ENCODE assay signal across 16 cellular contexts in the genomic region with DNA sequence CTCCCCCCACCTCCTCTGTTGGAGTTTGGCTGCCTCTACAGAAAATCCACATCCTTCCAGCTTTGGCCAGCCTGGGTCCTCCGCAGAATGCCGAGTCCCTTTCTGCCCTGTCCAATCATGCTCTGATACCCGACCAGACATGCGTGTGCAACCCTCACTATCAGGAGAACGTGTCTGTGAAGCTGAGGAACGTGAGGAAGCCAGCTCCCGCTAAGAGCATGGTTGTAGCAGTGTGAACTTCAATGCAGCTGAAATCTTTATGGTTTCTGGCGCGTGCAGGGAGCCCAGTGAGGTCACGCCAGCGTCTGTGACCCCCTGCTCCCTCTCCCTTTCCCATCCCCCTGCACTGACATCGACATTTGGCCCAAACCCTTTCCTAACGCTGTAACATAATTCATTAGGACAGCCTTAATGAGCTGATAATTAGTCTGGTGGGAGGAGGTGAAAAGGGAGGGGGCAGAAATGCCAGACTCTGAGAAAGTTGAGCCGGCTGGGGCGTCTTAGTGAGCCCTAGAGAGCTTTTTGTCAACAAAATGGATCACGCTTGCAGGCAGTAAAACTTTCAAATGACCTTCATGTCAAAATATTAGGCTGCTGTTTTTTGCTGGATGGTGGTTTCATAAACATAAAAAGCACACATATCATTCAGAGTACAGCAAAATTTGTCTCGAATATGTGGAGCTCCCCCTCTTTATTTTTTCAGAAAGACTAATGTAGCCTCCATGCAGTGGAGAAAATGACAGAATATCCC.
A peak's percentile ranks its signal among the peaks of the same experiment; 100 is the strongest.
DNase-seq lines count a peak whose midpoint lies in the region; ATAC-seq, FAIRE-seq and TF ChIP-seq lines count a peak whose summit lies in the region.
"Had no signal": no experiment of that assay in that cellular context is flagged by ENCODE, and none has a peak within 500 bp of the region (broad histone marks: within the 10 kb centered on the region; RNA-seq: fewer than 3 reads in every experiment).

No MANE protein-coding gene starts in this region.

- ATAC-seq in A549: no peak
- peak in 7 of 8 donors; percentile 69 to 78 (median 75) for ATAC-seq in heart right ventricle
- ATAC-seq in GM21717 (IDR thresholded peaks at IDR 0.05; ENCODE audit: unreplicated experiment): no peak
- no peak for ATAC-seq in GM19467 (IDR thresholded peaks at IDR 0.05; ENCODE audit: unreplicated experiment)
- ATAC-seq in activated naive CD4-positive, alpha-beta T cell treated with anti-CD3 and anti-CD28 coated beads, Interleukin-2, amount 50 U/mL, for 72 hours: no peak
- ATAC-seq: GM12878; naive thymus-derived CD8-positive, alpha-beta T cell had no signal

- no peak overlapping the region for H3K27ac Mint-ChIP-seq in activated naive CD4-positive, alpha-beta T cell treated with anti-CD3 and anti-CD28 coated beads, Interleukin-2, amount 50 U/mL, for 72 hours
- H3K27ac Mint-ChIP-seq: naive thymus-derived CD8-positive, alpha-beta T cell had no signal

- H3K9me3 ChIP-seq in A549: no peaks in the 10 kb centered on the region
- H3K9me3 ChIP-seq in adipocyte (ENCODE audit: control insufficient read depth, low read length): no peaks in the 10 kb centered on the region
- H3K9me3 ChIP-seq in heart right ventricle: peaks cover 0 to 8% (median 0%) of the 10 kb centered on the region in 11 donors
- H3K9me3 ChIP-seq in ovary: no peaks in the 10 kb centered on the region

- DNase-seq in A549 (ENCODE audit: low read depth in 1 of 2, low spot score in 1 of 2) (no peak), adipocyte (ENCODE audit: low read depth) (no peak), heart right ventricle (peak in 1 of 2 donors; percentile 16), ovary (peak in 3 of 5 donors; percentile 11 to 35 (median 17)), MV-4-11 (lab: John Stamatoyannopoulos, UW) (no peak)
- DNase-seq in activated naive CD4-positive, alpha-beta T cell treated with anti-CD3 and anti-CD28 coated beads, Interleukin-2, amount 50 U/mL, for 72 hours (ENCODE audit: low spot score in 2 of 2): no peak
- DNase-seq: activated CD8-positive, alpha-beta memory T cell treated with anti-CD3 and anti-CD28 coated beads, Interleukin-2, amount 50 U/mL, for 48 hours; DMS53; naive thymus-derived CD8-positive, alpha-beta T cell; NCI-H446 treated with DMSO at 0.1 percent for 48 hours; SHP77; stimulated activated naive CD4-positive, alpha-beta T cell treated with Interleukin-2 at 50 U/mL for 16 hours had no signal

- intact Hi-C loops in heart right ventricle (cut with DNase I) (loop anchor here in 1 of 10 donors (5.0 kb wide), 1 partner anchor 264 kb away; no protein-coding TSS in a partner anchor), ovary (cut with DNase I) (no loop called here)

- TF ChIP-seq RAD21 in A549 (conservative IDR thresholded peaks at IDR 0.05 in 1 of 2, IDR thresholded peaks at IDR 0.05 in 1 of 2): no peak

- TF ChIP-seq POLR2A in A549 (IDR thresholded peaks at IDR 0.05; ENCODE audit: low read length) (no peak), ovary (IDR thresholded peaks at IDR 0.05) (no peak)

- POLR2A ChIA-PET in A549 (lab: Yijun Ruan, JAX): no interaction called here

- H3K36me3 ChIP-seq in adipocyte (ENCODE audit: control insufficient read depth, insufficient read depth, low read length, severe bottlenecking): no peaks in the 10 kb centered on the region
- H3K36me3 ChIP-seq in heart right ventricle: no peaks in the 10 kb centered on the region
- H3K36me3 ChIP-seq in ovary: no peaks in the 10 kb centered on the region

- CTCF ChIA-PET in A549 (lab: Yijun Ruan, JAX): no interaction called here

- WGBS in A549 (ENCODE audit: missing lambda C conversion rate): 12% methylated on average over 14 of the region's 17 CpGs
- 17 to 20% methylated on average over 17 of the region's 17 CpGs for WGBS in heart right ventricle, 2 donors
- 3 to 9% (median 3%) methylated on average over 17 of the region's 17 CpGs for WGBS in ovary, 3 donors

- TF ChIP-seq CTCF in A549 (IDR thresholded peaks at IDR 0.05) (no peak), heart right ventricle (IDR thresholded peaks at IDR 0.05) (no peak), ovary (IDR thresholded peaks at IDR 0.05) (no peak)

- H3K27me3 ChIP-seq in adipocyte (replicated peaks; ENCODE audit: control insufficient read depth, insufficient read depth, low read length) (peaks cover under 1% of the 10 kb centered on the region), heart right ventricle (no peaks in the 10 kb centered on the region), ovary (no peaks in the 10 kb centered on the region)

- H3K9me3 Mint-ChIP-seq in activated naive CD4-positive, alpha-beta T cell treated with anti-CD3 and anti-CD28 coated beads, Interleukin-2, amount 50 U/mL, for 72 hours: peaks cover 12 to 14% of the 10 kb centered on the region in 2 donors

- H3K36me3 Mint-ChIP-seq in activated naive CD4-positive, alpha-beta T cell treated with anti-CD3 and anti-CD28 coated beads, Interleukin-2, amount 50 U/mL, for 72 hours: peaks cover 12 to 13% of the 10 kb centered on the region in 2 donors

- no peak for TF ChIP-seq EP300 in A549 (IDR thresholded peaks at IDR 0.05)
- no peak for TF ChIP-seq EP300 in ovary (IDR thresholded peaks at IDR 0.05)

- H3K4me3 ChIP-seq in A549: no peak overlapping the region
- H3K4me3 ChIP-seq in adipocyte (ENCODE audit: low read length): peak overlapping the region; percentile 37
- peak overlapping the region in 5 of 10 donors; percentile 16 to 30 (median 17) for H3K4me3 ChIP-seq in heart right ventricle
- H3K4me3 ChIP-seq in ovary: no peak overlapping the region
- H3K4me3 ChIP-seq: GM12878 had no signal

- no peak for FAIRE-seq in A549 (lab: Jason Lieb, UNC)
- FAIRE-seq: GM12878 had no signal

- H3K4me2 ChIP-seq in A549: 0 out of 3 replicates have a peak overlapping the region, but pooled peaks have one; percentile 25

- H3K27ac ChIP-seq in A549 (no peak overlapping the region), heart right ventricle (peak overlapping the region; percentile 18 to 73 (median 60)), ovary (no peak overlapping the region)
- H3K27ac ChIP-seq: HL-60 had no signal

- no peak overlapping the region for H3K9ac ChIP-seq in adipocyte (ENCODE audit: low read length)

- no peaks in the 10 kb centered on the region for H3K4me1 ChIP-seq in A549
- peaks cover 9% of the 10 kb centered on the region for H3K4me1 ChIP-seq in adipocyte (ENCODE audit: control insufficient read depth, insufficient read depth, low read length)
- H3K4me1 ChIP-seq in heart right ventricle: peaks cover 0 to 29% (median 14%) of the 10 kb centered on the region in 9 donors
- no peaks in the 10 kb centered on the region for H3K4me1 ChIP-seq in ovary (ENCODE audit: insufficient read depth)

TF ChIP-seq in A549, 52 proteins besides CTCF, POLR2A, EP300 and RAD21:
- TF ChIP-seq CBX8 (IDR thresholded peaks at IDR 0.05): no peak
- no peak for TF ChIP-seq ESRRA (IDR thresholded peaks at IDR 0.05; ENCODE audit: borderline replicate concordance, low read length)
- TF ChIP-seq HMGXB4 (CRISPR knock-in tag; IDR thresholded peaks at IDR 0.05; ENCODE audit: borderline replicate concordance): no peak
- no peak for TF ChIP-seq HES2 (IDR thresholded peaks at IDR 0.05)

Comparison
In these comparisons a context has a peak if more than half of its experiments do, and no peak if none do; other contexts are left out.
1. ATAC-seq: peak in heart right ventricle (7 of 8); none in A549 (0 of 2), GM21717 (single experiment), GM19467 (single experiment) and activated naive CD4-positive, alpha-beta T cell treated with anti-CD3 and anti-CD28 coated beads, Interleukin-2, amount 50 U/mL, for 72 hours (0 of 2).
2. DNase-seq: peak in ovary (3 of 5); none in A549 (0 of 2), adipocyte (single experiment), activated naive CD4-positive, alpha-beta T cell treated with anti-CD3 and anti-CD28 coated beads, Interleukin-2, amount 50 U/mL, for 72 hours (0 of 2) and MV-4-11 (single experiment).
3. H3K27ac ChIP-seq: peak in heart right ventricle (10 of 10); none in A549 (0 of 2) and ovary (0 of 2).